Comparison of ENCODE assay signal across 8 cellular contexts in genomic region chrX:18354369-18355329, GRCh38. TPM values are rescaled to one million over a fixed set of nuclear protein-coding genes. Genes with fewer than 3 reads are reported as not detected.
A peak's percentile ranks its signal among the peaks of the same experiment; 100 is the strongest.
DNase-seq lines count a peak whose midpoint lies in the region; ATAC-seq and TF ChIP-seq lines count a peak whose summit lies in the region.

SCML2 (minus strand) TSS chrX:18354688; CDS start chrX:18334071, 20,617 bp downstream.

- TF ChIP-seq POLR2A in body of pancreas (IDR thresholded peaks at IDR 0.05) = no peak
- no peak for TF ChIP-seq POLR2A in gastrocnemius medialis (IDR thresholded peaks at IDR 0.05)

- peak; percentile 59 for ATAC-seq in HG02798 (IDR thresholded peaks at IDR 0.05; ENCODE audit: poor library complexity, unreplicated experiment)
- peak; percentile 68 for ATAC-seq in body of pancreas
- ATAC-seq in gastrocnemius medialis = peak; percentile 70 to 80
- no peak for ATAC-seq in HG03108 (IDR thresholded peaks at IDR 0.05; ENCODE audit: unreplicated experiment)

- DNase-seq in AG10803 (ENCODE audit: low read depth) (peak; percentile 32), SW480 (ENCODE audit: low spot score) (peak; percentile 9), body of pancreas (peak; percentile 16 to 62 (median 38)), gastrocnemius medialis (peak in 1 of 2 donors; percentile 9), GF-D8 (lab: John Stamatoyannopoulos, UW) (no peak)

- no peaks in the 10 kb centered on the region for H3K9me3 ChIP-seq in body of pancreas
- H3K9me3 ChIP-seq in iPS-15b (ENCODE audit: control insufficient read depth, insufficient read depth, low read length) = peaks cover 4% of the 10 kb centered on the region
- no peaks in the 10 kb centered on the region for H3K9me3 ChIP-seq in gastrocnemius medialis

- H3K4me3 ChIP-seq in AG10803 (ENCODE audit: low read length) (peak within 1 kb of the TSS; percentile 65), body of pancreas (peak within 1 kb of the TSS in 1 of 2 donors; percentile 15), iPS-15b (ENCODE audit: low read depth, low read length) (peak within 1 kb of the TSS; percentile 48), gastrocnemius medialis (peak within 1 kb of the TSS; percentile 52 to 56 (median 54))

- H3K4me1 ChIP-seq in body of pancreas = peaks cover 5% of the 10 kb centered on the region
- H3K4me1 ChIP-seq in iPS-15b (ENCODE audit: control insufficient read depth, insufficient read depth, low read length) = no peaks in the 10 kb centered on the region
- no peaks in the 10 kb centered on the region for H3K4me1 ChIP-seq in gastrocnemius medialis

- 0 to 15% methylated on average over 8 to 34 of the region's 96 CpGs for WGBS in body of pancreas, 2 donors

- in situ Hi-C loops in gastrocnemius medialis (cut with MboI; ENCODE audit: low sequenced_read_pairs in 4 of 4) = no loop called here

- no peaks in the 10 kb centered on the region for H3K36me3 ChIP-seq in body of pancreas (replicated peaks in 1 of 2; ENCODE audit: insufficient read depth in 1 of 2, low read depth in 2 of 2)
- H3K36me3 ChIP-seq in iPS-15b (ENCODE audit: control insufficient read depth, insufficient read depth, low read length) = no peaks in the 10 kb centered on the region
- no peaks in the 10 kb centered on the region for H3K36me3 ChIP-seq in gastrocnemius medialis

- H3K27me3 ChIP-seq in body of pancreas (no peaks in the 10 kb centered on the region), iPS-15b (ENCODE audit: control insufficient read depth, insufficient read depth, low read length) (peaks cover 15% of the 10 kb centered on the region), gastrocnemius medialis (peaks cover 0 to 15% (median 0%) of the 10 kb centered on the region in 3 donors)

- TF ChIP-seq CTCF in AG10803 (conservative IDR thresholded peaks at IDR 0.05; ENCODE audit: low read length) (no peak), body of pancreas (IDR thresholded peaks at IDR 0.05) (no peak), gastrocnemius medialis (IDR thresholded peaks at IDR 0.05 in 4 of 5, conservative IDR thresholded peaks at IDR 0.05 in 1 of 5) (no peak)

- no peak within 1 kb of the TSS for H3K9ac ChIP-seq in iPS-15b (ENCODE audit: low read depth, low read length)

- intact Hi-C loops in body of pancreas (cut with DNase I) = no loop called here
- intact Hi-C loops in gastrocnemius medialis (cut with DNase I; ENCODE audit: low total_unique reads) = no loop called here

- H3K27ac ChIP-seq in body of pancreas = no peak within 1 kb of the TSS
- H3K27ac ChIP-seq in gastrocnemius medialis = no peak within 1 kb of the TSS

RNA-seq across cellular contexts. Expression of gene SCML2, which starts in this region (rescaled TPM):
- total RNA-seq in body of pancreas (1 to 10 TPM; 2.3 TPM), gastrocnemius medialis (1 to 10 TPM in 2 of 4 donors, under 1 TPM in 2; 0.42 to 2.9 (median 1.3) TPM)
